Comparison of ENCODE assay signal across 35 cellular contexts in genomic region chr15:85875756-85876155, GRCh38.
"Had no signal": no experiment of that assay in that cellular context is flagged by ENCODE, and none has a peak within 500 bp of the region (broad histone marks: within the 10 kb centered on the region; RNA-seq: fewer than 3 reads in every experiment).

No MANE protein-coding gene starts in this region.

- H3K27ac ChIP-seq: KMS-11 had no signal

- DNase-seq: Karpas-422, Kasumi-1, KG1, MG63, MM.1S, MV-4-11, NCI-H1048, NCI-H1092, NCI-H1092 treated with DMSO at 0.1 percent for 48 hours, NCI-H1105, NCI-H1105 treated with DMSO at 0.1 percent for 48 hours, NCI-H1417, NCI-H1417 treated with DMSO at 0.1 percent for 48 hours, NCI-H1436, NCI-H1436 treated with DMSO at 0.1 percent for 48 hours, NCI-H146, NCI-H1694, NCI-H1694 treated with DMSO at 0.1 percent for 48 hours, NCI-H187, NCI-H187 treated with DMSO at 0.1 percent for 48 hours, NCI-H1930, NCI-H2029, NCI-H2029 treated with DMSO at 0.1 percent for 48 hours, NCI-H2081, NCI-H2081 treated with DMSO at 0.1 percent for 48 hours, NCI-H2107, NCI-H2171, NCI-H2171 treated with DMSO at 0.1 percent for 48 hours, NCI-H2227 treated with DMSO at 0.1 percent for 48 hours, NCI-H226, NCI-H345, NCI-H446, NCI-H446 treated with DMSO at 0.1 percent for 48 hours, NCI-H510A had no signal

- H3K4me2 ChIP-seq: KMS-11 had no signal

- H3K9me3 ChIP-seq: MG63 had no signal

- H3K9ac ChIP-seq: KMS-11 had no signal

- H3K4me3 ChIP-seq: MG63 had no signal

- H3K36me3 ChIP-seq: MG63 had no signal
